In the genomic region with DNA sequence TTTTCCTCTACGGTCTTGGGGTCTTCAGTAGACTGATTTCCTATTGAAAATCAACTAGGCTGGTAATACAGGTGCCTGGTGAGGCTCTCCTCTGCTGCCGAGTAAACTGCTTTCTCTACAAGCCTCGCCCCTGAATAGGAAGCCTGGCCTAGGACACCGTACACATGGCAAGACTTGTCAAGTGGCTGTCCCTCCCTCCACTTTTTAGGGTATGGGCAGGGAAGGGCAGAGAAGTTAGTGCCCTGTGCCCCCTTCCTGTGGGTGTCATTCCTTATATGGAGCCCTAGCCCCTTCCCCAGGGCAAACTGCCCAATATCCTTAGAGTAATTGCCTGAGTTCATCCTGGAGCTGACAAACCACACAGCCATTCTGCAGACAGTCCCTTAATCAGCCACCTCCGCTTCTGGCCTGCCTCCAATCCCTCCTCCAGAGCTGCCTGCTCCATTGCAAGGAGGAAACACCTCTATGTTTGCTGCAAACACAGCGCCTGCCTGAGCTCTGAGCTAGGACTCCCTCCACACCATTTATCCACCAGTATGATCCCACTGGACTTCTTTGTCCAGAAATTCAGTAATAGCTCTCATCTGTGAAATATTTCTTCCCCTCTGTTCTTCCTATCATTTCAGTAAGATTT, we compare ENCODE assay signal across 9 cellular contexts.
A peak's percentile ranks its signal among the peaks of the same experiment; 100 is the strongest.
DNase-seq lines count a peak whose midpoint lies in the region; ATAC-seq and TF ChIP-seq lines count a peak whose summit lies in the region.
"Had no signal": no experiment of that assay in that cellular context is flagged by ENCODE, and none has a peak within 500 bp of the region (broad histone marks: within the 10 kb centered on the region; RNA-seq: fewer than 3 reads in every experiment).

No MANE protein-coding gene starts in this region.

- no peaks in the 10 kb centered on the region for H3K9me3 ChIP-seq in CD4-positive, CD25-positive, alpha-beta regulatory T cell (ENCODE audit: control insufficient read depth in 2 of 2, low read length in 2 of 2)
- H3K9me3 ChIP-seq: suprapubic skin had no signal

- peaks cover 7% of the 10 kb centered on the region for H3K36me3 ChIP-seq in CD4-positive, CD25-positive, alpha-beta regulatory T cell (ENCODE audit: control insufficient read depth, insufficient read depth, low read length)

- H3K27ac Mint-ChIP-seq in CD4-positive, CD25-positive, alpha-beta regulatory T cell = peak overlapping the region; percentile 45 to 72 (median 64)

- H3K36me3 Mint-ChIP-seq in CD4-positive, CD25-positive, alpha-beta regulatory T cell = peaks cover 30% of the 10 kb centered on the region

- no peak overlapping the region for H3K4me3 Mint-ChIP-seq in CD4-positive, CD25-positive, alpha-beta regulatory T cell

- no peak for DNase-seq in CD4-positive, CD25-positive, alpha-beta regulatory T cell
- DNase-seq in OCI-M1 (lab: John Stamatoyannopoulos, UW) (peak; percentile 38), fibroblast of mammary gland (ENCODE audit: low read depth) (peak; percentile 76), occipital lobe (lab: John Stamatoyannopoulos, UW) (peak; percentile 67)
- DNase-seq in stimulated activated CD4-positive, alpha-beta T cell treated with anti-CD3 and anti-CD28 coated beads, Interleukin-2, amount 100 ng/mL, for 48 hours = no peak
- no peak for DNase-seq in stimulated activated naive CD4-positive, alpha-beta T cell treated with Interleukin-2 at 50 U/mL for 16 hours (lab: John Stamatoyannopoulos, UW)

- H3K9me3 Mint-ChIP-seq in CD4-positive, CD25-positive, alpha-beta regulatory T cell = peaks cover 0 to 4% (median 0%) of the 10 kb centered on the region in 7 donors

- no peaks in the 10 kb centered on the region for H3K4me1 ChIP-seq in CD4-positive, CD25-positive, alpha-beta regulatory T cell (ENCODE audit: control insufficient read depth, insufficient read depth, low read length, poor library complexity, severe bottlenecking)

- no peaks in the 10 kb centered on the region for H3K27me3 Mint-ChIP-seq in CD4-positive, CD25-positive, alpha-beta regulatory T cell

- peaks cover 37 to 48% (median 40%) of the 10 kb centered on the region in 4 donors for H3K4me1 Mint-ChIP-seq in CD4-positive, CD25-positive, alpha-beta regulatory T cell

- ATAC-seq in CD4-positive, CD25-positive, alpha-beta regulatory T cell (ENCODE audit: low read depth in 2 of 2) = no peak
- ATAC-seq in GM21367 (IDR thresholded peaks at IDR 0.05; ENCODE audit: unreplicated experiment) (no peak), HG02642 (IDR thresholded peaks at IDR 0.05; ENCODE audit: poor library complexity, unreplicated experiment) (no peak)

- no peaks in the 10 kb centered on the region for H3K27me3 ChIP-seq in CD4-positive, CD25-positive, alpha-beta regulatory T cell (ENCODE audit: control insufficient read depth, insufficient read depth, low read length)
- H3K27me3 ChIP-seq: suprapubic skin had no signal

- TF ChIP-seq CTCF in fibroblast of mammary gland (conservative IDR thresholded peaks at IDR 0.05; ENCODE audit: control insufficient read depth, insufficient read depth, low read depth, low read length) = no peak

- no peak overlapping the region for H3K4me3 ChIP-seq in CD4-positive, CD25-positive, alpha-beta regulatory T cell (ENCODE audit: low read depth, low read length)
- H3K4me3 ChIP-seq in fibroblast of mammary gland (ENCODE audit: control insufficient read depth, low read depth, low read length) = no peak overlapping the region
- H3K4me3 ChIP-seq: suprapubic skin had no signal

- H3K27ac ChIP-seq in CD4-positive, CD25-positive, alpha-beta regulatory T cell (ENCODE audit: insufficient read depth, low read length, poor library complexity, severe bottlenecking) = no peak overlapping the region
- H3K27ac ChIP-seq: suprapubic skin had no signal

Comparison
In these comparisons a context has a peak if more than half of its experiments do, and no peak if none do; other contexts are left out.
1. DNase-seq: peak in OCI-M1 (single experiment), fibroblast of mammary gland (single experiment) and occipital lobe (single experiment); none in CD4-positive, CD25-positive, alpha-beta regulatory T cell (0 of 3), stimulated activated CD4-positive, alpha-beta T cell treated with anti-CD3 and anti-CD28 coated beads, Interleukin-2, amount 100 ng/mL, for 48 hours (0 of 2) and stimulated activated naive CD4-positive, alpha-beta T cell treated with Interleukin-2 at 50 U/mL for 16 hours (single experiment).